Comparison of ENCODE assay signal across 4 cellular contexts in the genomic region with DNA sequence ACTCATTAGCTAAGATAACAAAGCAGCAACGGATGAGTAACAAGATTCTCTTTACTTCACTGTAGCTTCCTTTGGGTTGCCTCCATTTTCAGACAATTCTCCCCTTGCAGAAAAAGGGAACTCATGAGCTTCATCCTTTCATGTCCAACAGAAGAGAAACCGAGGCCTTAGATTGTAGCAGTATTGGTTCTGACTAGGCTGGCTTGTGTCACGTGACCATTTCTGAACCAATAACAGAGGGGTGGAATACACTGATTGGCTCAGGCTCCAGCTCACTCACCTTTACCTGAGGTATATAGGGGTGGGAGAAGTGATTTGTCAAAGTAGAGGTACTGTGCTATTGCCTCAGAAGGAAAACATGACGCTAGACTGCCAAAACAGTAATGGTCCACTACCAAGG.
A peak's percentile ranks its signal among the peaks of the same experiment; 100 is the strongest.
TF ChIP-seq lines count a peak whose summit lies in the region.

No MANE protein-coding gene starts in this region.

TF ChIP-seq in HepG2, 621 proteins besides CTCF, POLR2A, EP300 and RAD21:
- TF ChIP-seq, protein P1, sequence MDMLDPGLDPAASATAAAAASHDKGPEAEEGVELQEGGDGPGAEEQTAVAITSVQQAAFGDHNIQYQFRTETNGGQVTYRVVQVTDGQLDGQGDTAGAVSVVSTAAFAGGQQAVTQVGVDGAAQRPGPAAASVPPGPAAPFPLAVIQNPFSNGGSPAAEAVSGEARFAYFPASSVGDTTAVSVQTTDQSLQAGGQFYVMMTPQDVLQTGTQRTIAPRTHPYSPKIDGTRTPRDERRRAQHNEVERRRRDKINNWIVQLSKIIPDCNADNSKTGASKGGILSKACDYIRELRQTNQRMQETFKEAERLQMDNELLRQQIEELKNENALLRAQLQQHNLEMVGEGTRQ (IDR thresholded peaks at IDR 0.05; ENCODE audit: low read depth, low read length): peak; percentile 65; the same call in 1 of the 2 replicates
- TF ChIP-seq, protein P1 (CRISPR knock-in tag; IDR thresholded peaks at IDR 0.05; ENCODE audit: borderline replicate concordance): no peak
- TF ChIP-seq RAD51 (IDR thresholded peaks at IDR 0.05; ENCODE audit: borderline replicate concordance) (peak; percentile 87), MAZ (IDR thresholded peaks at IDR 0.05; ENCODE audit: borderline replicate concordance, low read depth, low read length) (no peak), MAZ (CRISPR knock-in tag; IDR thresholded peaks at IDR 0.05; ENCODE audit: low read depth) (no peak)

TF ChIP-seq in A549, 52 proteins besides CTCF, POLR2A, EP300 and RAD21:
- TF ChIP-seq ZSCAN20 (CRISPR knock-in tag; IDR thresholded peaks at IDR 0.05): no peak
- no peak for TF ChIP-seq CEBPB (IDR thresholded peaks at IDR 0.05)
- TF ChIP-seq, protein P1 (IDR thresholded peaks at IDR 0.05): peak; percentile 48; the same call in 1 of the 2 replicates
TF ChIP-seq in A549: peak in this region for 1.

TF ChIP-seq in GM12878, 131 proteins besides CTCF, POLR2A, EP300 and RAD21:
- peak; percentile 66; the same call in 1 of the 2 replicates for TF ChIP-seq RAD51 (IDR thresholded peaks at IDR 0.05)
- TF ChIP-seq BMI1 (IDR thresholded peaks at IDR 0.05; ENCODE audit: borderline replicate concordance): no peak
- TF ChIP-seq BHLHE40 (IDR thresholded peaks at IDR 0.05; ENCODE audit: borderline replicate concordance in 1 of 2, low read depth in 2 of 2, low read length in 1 of 2): peak in 1 of 2 experiments; percentile 41; a peak in 1 of 4 replicates
- no peak for TF ChIP-seq SRF (IDR thresholded peaks at IDR 0.05; ENCODE audit: low read depth in 2 of 2, low read length in 2 of 2)
- TF ChIP-seq, protein P2, sequence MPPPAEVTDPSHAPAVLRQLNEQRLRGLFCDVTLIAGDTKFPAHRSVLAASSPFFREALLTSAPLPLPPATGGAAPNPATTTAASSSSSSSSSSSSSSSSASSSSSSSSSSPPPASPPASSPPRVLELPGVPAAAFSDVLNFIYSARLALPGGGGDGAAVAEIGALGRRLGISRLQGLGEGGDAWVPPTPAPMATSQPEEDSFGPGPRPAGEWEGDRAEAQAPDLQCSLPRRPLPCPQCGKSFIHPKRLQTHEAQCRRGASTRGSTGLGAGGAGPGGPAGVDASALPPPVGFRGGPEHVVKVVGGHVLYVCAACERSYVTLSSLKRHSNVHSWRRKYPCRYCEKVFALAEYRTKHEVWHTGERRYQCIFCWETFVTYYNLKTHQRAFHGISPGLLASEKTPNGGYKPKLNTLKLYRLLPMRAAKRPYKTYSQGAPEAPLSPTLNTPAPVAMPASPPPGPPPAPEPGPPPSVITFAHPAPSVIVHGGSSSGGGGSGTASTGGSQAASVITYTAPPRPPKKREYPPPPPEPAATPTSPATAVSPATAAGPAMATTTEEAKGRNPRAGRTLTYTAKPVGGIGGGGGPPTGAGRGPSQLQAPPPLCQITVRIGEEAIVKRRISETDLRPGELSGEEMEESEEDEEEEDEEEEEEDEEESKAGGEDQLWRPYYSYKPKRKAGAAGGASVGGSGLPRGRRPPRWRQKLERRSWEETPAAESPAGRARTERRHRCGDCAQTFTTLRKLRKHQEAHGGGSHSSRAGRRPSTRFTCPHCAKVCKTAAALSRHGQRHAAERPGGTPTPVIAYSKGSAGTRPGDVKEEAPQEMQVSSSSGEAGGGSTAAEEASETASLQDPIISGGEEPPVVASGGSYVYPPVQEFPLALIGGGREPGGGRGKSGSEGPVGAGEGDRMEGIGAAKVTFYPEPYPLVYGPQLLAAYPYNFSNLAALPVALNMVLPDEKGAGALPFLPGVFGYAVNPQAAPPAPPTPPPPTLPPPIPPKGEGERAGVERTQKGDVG (CRISPR knock-in tag; IDR thresholded peaks at IDR 0.05): no peak

TF ChIP-seq in K562, 482 proteins besides CTCF, POLR2A, EP300 and RAD21 (continues in another document):
- 0 out of 2 replicates have a peak, but pooled peaks have one; percentile 13 for TF ChIP-seq CBFA2T2 (conservative IDR thresholded peaks at IDR 0.05)
- TF ChIP-seq HNRNPLL (IDR thresholded peaks at IDR 0.05; ENCODE audit: low read depth, low read length, poor library complexity, severe bottlenecking): no peak
- TF ChIP-seq, protein P3, sequence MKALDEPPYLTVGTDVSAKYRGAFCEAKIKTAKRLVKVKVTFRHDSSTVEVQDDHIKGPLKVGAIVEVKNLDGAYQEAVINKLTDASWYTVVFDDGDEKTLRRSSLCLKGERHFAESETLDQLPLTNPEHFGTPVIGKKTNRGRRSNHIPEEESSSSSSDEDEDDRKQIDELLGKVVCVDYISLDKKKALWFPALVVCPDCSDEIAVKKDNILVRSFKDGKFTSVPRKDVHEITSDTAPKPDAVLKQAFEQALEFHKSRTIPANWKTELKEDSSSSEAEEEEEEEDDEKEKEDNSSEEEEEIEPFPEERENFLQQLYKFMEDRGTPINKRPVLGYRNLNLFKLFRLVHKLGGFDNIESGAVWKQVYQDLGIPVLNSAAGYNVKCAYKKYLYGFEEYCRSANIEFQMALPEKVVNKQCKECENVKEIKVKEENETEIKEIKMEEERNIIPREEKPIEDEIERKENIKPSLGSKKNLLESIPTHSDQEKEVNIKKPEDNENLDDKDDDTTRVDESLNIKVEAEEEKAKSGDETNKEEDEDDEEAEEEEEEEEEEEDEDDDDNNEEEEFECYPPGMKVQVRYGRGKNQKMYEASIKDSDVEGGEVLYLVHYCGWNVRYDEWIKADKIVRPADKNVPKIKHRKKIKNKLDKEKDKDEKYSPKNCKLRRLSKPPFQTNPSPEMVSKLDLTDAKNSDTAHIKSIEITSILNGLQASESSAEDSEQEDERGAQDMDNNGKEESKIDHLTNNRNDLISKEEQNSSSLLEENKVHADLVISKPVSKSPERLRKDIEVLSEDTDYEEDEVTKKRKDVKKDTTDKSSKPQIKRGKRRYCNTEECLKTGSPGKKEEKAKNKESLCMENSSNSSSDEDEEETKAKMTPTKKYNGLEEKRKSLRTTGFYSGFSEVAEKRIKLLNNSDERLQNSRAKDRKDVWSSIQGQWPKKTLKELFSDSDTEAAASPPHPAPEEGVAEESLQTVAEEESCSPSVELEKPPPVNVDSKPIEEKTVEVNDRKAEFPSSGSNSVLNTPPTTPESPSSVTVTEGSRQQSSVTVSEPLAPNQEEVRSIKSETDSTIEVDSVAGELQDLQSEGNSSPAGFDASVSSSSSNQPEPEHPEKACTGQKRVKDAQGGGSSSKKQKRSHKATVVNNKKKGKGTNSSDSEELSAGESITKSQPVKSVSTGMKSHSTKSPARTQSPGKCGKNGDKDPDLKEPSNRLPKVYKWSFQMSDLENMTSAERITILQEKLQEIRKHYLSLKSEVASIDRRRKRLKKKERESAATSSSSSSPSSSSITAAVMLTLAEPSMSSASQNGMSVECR (CRISPR knock-in tag; IDR thresholded peaks at IDR 0.05): no peak
- TF ChIP-seq ZNF140 (CRISPR knock-in tag; IDR thresholded peaks at IDR 0.05): no peak
- TF ChIP-seq MAZ (CRISPR knock-in tag; conservative IDR thresholded peaks at IDR 0.05 in 1 of 2, IDR thresholded peaks at IDR 0.05 in 1 of 2): no peak
- no peak for TF ChIP-seq TAF7 (tag; IDR thresholded peaks at IDR 0.05)
- no peak for TF ChIP-seq CBX5 (IDR thresholded peaks at IDR 0.05; ENCODE audit: borderline replicate concordance, low read depth)
- TF ChIP-seq CHD1 (IDR thresholded peaks at IDR 0.05; ENCODE audit: low read length): no peak
- TF ChIP-seq, protein P4, sequence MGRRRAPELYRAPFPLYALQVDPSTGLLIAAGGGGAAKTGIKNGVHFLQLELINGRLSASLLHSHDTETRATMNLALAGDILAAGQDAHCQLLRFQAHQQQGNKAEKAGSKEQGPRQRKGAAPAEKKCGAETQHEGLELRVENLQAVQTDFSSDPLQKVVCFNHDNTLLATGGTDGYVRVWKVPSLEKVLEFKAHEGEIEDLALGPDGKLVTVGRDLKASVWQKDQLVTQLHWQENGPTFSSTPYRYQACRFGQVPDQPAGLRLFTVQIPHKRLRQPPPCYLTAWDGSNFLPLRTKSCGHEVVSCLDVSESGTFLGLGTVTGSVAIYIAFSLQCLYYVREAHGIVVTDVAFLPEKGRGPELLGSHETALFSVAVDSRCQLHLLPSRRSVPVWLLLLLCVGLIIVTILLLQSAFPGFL (CRISPR knock-in tag; IDR thresholded peaks at IDR 0.05): no peak
- TF ChIP-seq HMG20B (CRISPR knock-in tag; IDR thresholded peaks at IDR 0.05): no peak
- TF ChIP-seq, protein P5, sequence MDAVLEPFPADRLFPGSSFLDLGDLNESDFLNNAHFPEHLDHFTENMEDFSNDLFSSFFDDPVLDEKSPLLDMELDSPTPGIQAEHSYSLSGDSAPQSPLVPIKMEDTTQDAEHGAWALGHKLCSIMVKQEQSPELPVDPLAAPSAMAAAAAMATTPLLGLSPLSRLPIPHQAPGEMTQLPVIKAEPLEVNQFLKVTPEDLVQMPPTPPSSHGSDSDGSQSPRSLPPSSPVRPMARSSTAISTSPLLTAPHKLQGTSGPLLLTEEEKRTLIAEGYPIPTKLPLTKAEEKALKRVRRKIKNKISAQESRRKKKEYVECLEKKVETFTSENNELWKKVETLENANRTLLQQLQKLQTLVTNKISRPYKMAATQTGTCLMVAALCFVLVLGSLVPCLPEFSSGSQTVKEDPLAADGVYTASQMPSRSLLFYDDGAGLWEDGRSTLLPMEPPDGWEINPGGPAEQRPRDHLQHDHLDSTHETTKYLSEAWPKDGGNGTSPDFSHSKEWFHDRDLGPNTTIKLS (IDR thresholded peaks at IDR 0.05; ENCODE audit: borderline replicate concordance, low read depth): no peak
- TF ChIP-seq YY1 (IDR thresholded peaks at IDR 0.05; ENCODE audit: borderline replicate concordance in 1 of 3, control insufficient read depth in 1 of 3, extremely low read depth in 1 of 3, insufficient read depth in 3 of 3, insufficient read length in 1 of 3, insufficient replicate concordance in 2 of 3, low read depth in 1 of 3, low read length in 2 of 3): no peak
- TF ChIP-seq, protein P6, sequence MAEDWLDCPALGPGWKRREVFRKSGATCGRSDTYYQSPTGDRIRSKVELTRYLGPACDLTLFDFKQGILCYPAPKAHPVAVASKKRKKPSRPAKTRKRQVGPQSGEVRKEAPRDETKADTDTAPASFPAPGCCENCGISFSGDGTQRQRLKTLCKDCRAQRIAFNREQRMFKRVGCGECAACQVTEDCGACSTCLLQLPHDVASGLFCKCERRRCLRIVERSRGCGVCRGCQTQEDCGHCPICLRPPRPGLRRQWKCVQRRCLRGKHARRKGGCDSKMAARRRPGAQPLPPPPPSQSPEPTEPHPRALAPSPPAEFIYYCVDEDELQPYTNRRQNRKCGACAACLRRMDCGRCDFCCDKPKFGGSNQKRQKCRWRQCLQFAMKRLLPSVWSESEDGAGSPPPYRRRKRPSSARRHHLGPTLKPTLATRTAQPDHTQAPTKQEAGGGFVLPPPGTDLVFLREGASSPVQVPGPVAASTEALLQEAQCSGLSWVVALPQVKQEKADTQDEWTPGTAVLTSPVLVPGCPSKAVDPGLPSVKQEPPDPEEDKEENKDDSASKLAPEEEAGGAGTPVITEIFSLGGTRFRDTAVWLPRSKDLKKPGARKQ (CRISPR knock-in tag; IDR thresholded peaks at IDR 0.05): no peak
- no peak for TF ChIP-seq NONO (IDR thresholded peaks at IDR 0.05; ENCODE audit: low read depth in 2 of 2, low read length in 1 of 2)
- no peak for TF ChIP-seq MED1 (CRISPR knock-in tag; IDR thresholded peaks at IDR 0.05; ENCODE audit: borderline replicate concordance)
- no peak for TF ChIP-seq ZFX (CRISPR knock-in tag; IDR thresholded peaks at IDR 0.05)
- TF ChIP-seq, protein P7, sequence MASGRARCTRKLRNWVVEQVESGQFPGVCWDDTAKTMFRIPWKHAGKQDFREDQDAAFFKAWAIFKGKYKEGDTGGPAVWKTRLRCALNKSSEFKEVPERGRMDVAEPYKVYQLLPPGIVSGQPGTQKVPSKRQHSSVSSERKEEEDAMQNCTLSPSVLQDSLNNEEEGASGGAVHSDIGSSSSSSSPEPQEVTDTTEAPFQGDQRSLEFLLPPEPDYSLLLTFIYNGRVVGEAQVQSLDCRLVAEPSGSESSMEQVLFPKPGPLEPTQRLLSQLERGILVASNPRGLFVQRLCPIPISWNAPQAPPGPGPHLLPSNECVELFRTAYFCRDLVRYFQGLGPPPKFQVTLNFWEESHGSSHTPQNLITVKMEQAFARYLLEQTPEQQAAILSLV (tag; IDR thresholded peaks at IDR 0.05): no peak
- TF ChIP-seq RAD51 (IDR thresholded peaks at IDR 0.05; ENCODE audit: borderline replicate concordance, low read depth): peak; percentile 50; the same call in 1 of the 2 replicates
- no peak for TF ChIP-seq ATF1 (CRISPR knock-in tag; IDR thresholded peaks at IDR 0.05)
- TF ChIP-seq ATF1 (tag; IDR thresholded peaks at IDR 0.05): no peak
- TF ChIP-seq, protein P8, sequence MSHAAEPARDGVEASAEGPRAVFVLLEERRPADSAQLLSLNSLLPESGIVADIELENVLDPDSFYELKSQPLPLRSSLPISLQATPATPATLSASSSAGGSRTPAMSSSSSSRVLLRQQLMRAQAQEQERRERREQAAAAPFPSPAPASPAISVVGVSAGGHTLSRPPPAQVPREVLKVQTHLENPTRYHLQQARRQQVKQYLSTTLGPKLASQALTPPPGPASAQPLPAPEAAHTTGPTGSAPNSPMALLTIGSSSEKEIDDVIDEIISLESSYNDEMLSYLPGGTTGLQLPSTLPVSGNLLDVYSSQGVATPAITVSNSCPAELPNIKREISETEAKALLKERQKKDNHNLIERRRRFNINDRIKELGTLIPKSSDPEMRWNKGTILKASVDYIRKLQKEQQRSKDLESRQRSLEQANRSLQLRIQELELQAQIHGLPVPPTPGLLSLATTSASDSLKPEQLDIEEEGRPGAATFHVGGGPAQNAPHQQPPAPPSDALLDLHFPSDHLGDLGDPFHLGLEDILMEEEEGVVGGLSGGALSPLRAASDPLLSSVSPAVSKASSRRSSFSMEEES (CRISPR knock-in tag; IDR thresholded peaks at IDR 0.05): peak; percentile 85
- no peak for TF ChIP-seq ZNF124 (CRISPR knock-in tag; IDR thresholded peaks at IDR 0.05)
- TF ChIP-seq GTF2A2 (tag; IDR thresholded peaks at IDR 0.05): no peak
- TF ChIP-seq KDM2B (CRISPR knock-in tag; IDR thresholded peaks at IDR 0.05): no peak
